ENCODE assay signal across 39 cellular contexts in the genomic region with DNA sequence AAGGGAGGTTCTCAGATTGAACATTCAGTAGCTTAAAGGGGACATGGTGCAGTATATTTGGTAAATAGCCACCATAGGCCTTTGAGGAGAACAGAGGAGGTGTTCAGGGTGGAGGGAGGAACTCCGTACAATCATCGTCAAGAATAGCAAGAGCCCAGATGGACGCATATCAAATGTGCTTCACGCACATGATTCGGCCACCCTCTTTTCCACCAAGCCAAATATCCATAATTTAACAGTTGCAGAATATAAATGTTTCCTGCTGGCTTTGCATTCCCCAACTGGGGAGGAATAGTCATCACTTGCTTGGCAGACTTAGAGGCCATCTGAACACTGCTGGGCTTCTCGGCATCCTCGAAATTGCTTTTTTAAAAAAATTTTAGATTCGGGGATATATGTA.
"Had no signal": no experiment of that assay in that cellular context is flagged by ENCODE, and none has a peak within 500 bp of the region (broad histone marks: within the 10 kb centered on the region; RNA-seq: fewer than 3 reads in every experiment).

No MANE protein-coding gene starts in this region.

- H3K36me3 Mint-ChIP-seq: activated naive CD4-positive, alpha-beta T cell treated with anti-CD3 and anti-CD28 coated beads, Interleukin-2, amount 10 ng/mL, durations not matched to agents 7 days and 5 days; activated naive CD4-positive, alpha-beta T cell treated with anti-CD3 and anti-CD28 coated beads, Interleukin-2, amount 50 U/mL, for 24 hours; activated naive CD4-positive, alpha-beta T cell treated with anti-CD3 and anti-CD28 coated beads, Interleukin-2, amount 50 U/mL, for 72 hours; activated naive CD8-positive, alpha-beta T cell; activated naive CD8-positive, alpha-beta T cell treated with anti-CD3 and anti-CD28 coated beads, Interleukin-2, amount 10 ng/mL, durations not matched to agents 7 days and 5 days; brain had no signal

- H3K4me3 ChIP-seq: adrenal gland, ascending aorta, body of pancreas, breast epithelium, cardiac muscle cell had no signal

- DNase-seq: activated effector memory CD4-positive, alpha-beta T cell treated with anti-CD3 and anti-CD28 coated beads, Interleukin-2, amount 50 U/mL, for 16 hours; activated effector memory CD4-positive, alpha-beta T cell treated with Interleukin-2 at 50 U/mL for 16 hours; activated gamma-delta T cell; activated gamma-delta T cell treated with Interleukin-2 at 50 U/mL for 16 hours; activated naive CD4-positive, alpha-beta T cell; activated naive CD4-positive, alpha-beta T cell treated with anti-CD3 and anti-CD28 coated beads for 36 hours; activated naive CD4-positive, alpha-beta T cell treated with anti-CD3 and anti-CD28 coated beads, Interleukin-2, amount 10 ng/mL, durations not matched to agents 7 days and 5 days; activated naive CD4-positive, alpha-beta T cell treated with anti-CD3 and anti-CD28 coated beads, Interleukin-2, amount 50 U/mL, for 16 hours; activated naive CD4-positive, alpha-beta T cell treated with Interleukin-2 at 50 U/mL for 16 hours; activated naive CD8-positive, alpha-beta T cell treated with anti-CD3 and anti-CD28 coated beads for 36 hours; activated naive CD8-positive, alpha-beta T cell treated with anti-CD3 and anti-CD28 coated beads, Interleukin-2, amount 10 ng/mL, durations not matched to agents 7 days and 5 days; activated naive CD8-positive, alpha-beta T cell treated with anti-CD3 and anti-CD28 coated beads, Interleukin-2, amount 50 U/mL, for 24 hours; activated T-cell treated with anti-CD3 and anti-CD28 coated beads, Interleukin-2, amount 50 U/mL, for 1 hour; activated T-cell treated with anti-CD3 and anti-CD28 coated beads, Interleukin-2, amount 50 U/mL, for 24 hours; activated T-cell treated with anti-CD3 and anti-CD28 coated beads, Interleukin-2, amount 50 U/mL, for 4 hours; activated T-cell treated with anti-CD3 and anti-CD28 coated beads, Interleukin-2, amount 50 U/mL, for 48 hours; activated T-cell treated with anti-CD3 and anti-CD28 coated beads, Interleukin-2, amount 50 U/mL, for 72 hours; adrenal gland; amniotic stem cell; amygdala; aorta; body of pancreas; brain microvascular endothelial cell; caudate nucleus; central memory CD4-positive, alpha-beta T cell; cerebellar nuclear complex had no signal

- H3K4me3 Mint-ChIP-seq: activated naive CD4-positive, alpha-beta T cell treated with anti-CD3 and anti-CD28 coated beads for 36 hours; activated naive CD4-positive, alpha-beta T cell treated with anti-CD3 and anti-CD28 coated beads, Interleukin-2, amount 10 ng/mL, durations not matched to agents 7 days and 5 days; activated naive CD4-positive, alpha-beta T cell treated with anti-CD3 and anti-CD28 coated beads, Interleukin-2, amount 50 U/mL, for 24 hours; activated naive CD8-positive, alpha-beta T cell; activated naive CD8-positive, alpha-beta T cell treated with anti-CD3 and anti-CD28 coated beads for 36 hours; activated naive CD8-positive, alpha-beta T cell treated with anti-CD3 and anti-CD28 coated beads, Interleukin-2, amount 10 ng/mL, durations not matched to agents 7 days and 5 days; activated naive CD8-positive, alpha-beta T cell treated with anti-CD3 and anti-CD28 coated beads, Interleukin-2, amount 50 U/mL, for 24 hours; activated T-cell treated with anti-CD3 and anti-CD28 coated beads, Interleukin-2, amount 50 U/mL, for 24 hours; activated T-cell treated with anti-CD3 and anti-CD28 coated beads, Interleukin-2, amount 50 U/mL, for 4 hours; activated T-cell treated with anti-CD3 and anti-CD28 coated beads, Interleukin-2, amount 50 U/mL, for 72 hours; activated T-helper 1 cell treated with anti-CD3 and anti-CD28 coated beads, Interleukin-12 subunit alpha, Interleukin-12 subunit beta, Interleukin-2, Interleukin-4 antibody, amounts not matched to agents 30 ng/mL and 10 ng/mL and 1 ng/mL, durations not matched to agents 14 hours and 24 hours and 36 hours; activated T-helper 17 cell treated with anti-CD3 and anti-CD28 coated beads, Interleukin-2, amount 50 U/mL, for 72 hours; brain; central memory CD8-positive, alpha-beta T cell had no signal

- H3K9me3 Mint-ChIP-seq: activated naive CD4-positive, alpha-beta T cell treated with anti-CD3 and anti-CD28 coated beads for 36 hours; activated naive CD4-positive, alpha-beta T cell treated with anti-CD3 and anti-CD28 coated beads, Interleukin-2, amount 10 ng/mL, durations not matched to agents 7 days and 5 days; activated naive CD4-positive, alpha-beta T cell treated with anti-CD3 and anti-CD28 coated beads, Interleukin-2, amount 50 U/mL, for 24 hours; activated naive CD8-positive, alpha-beta T cell treated with anti-CD3 and anti-CD28 coated beads for 36 hours; activated naive CD8-positive, alpha-beta T cell treated with anti-CD3 and anti-CD28 coated beads, Interleukin-2, amount 50 U/mL, for 24 hours; activated T-cell treated with anti-CD3 and anti-CD28 coated beads, Interleukin-2, amount 50 U/mL, for 24 hours; activated T-cell treated with anti-CD3 and anti-CD28 coated beads, Interleukin-2, amount 50 U/mL, for 4 hours; activated T-helper 1 cell treated with anti-CD3 and anti-CD28 coated beads, Interleukin-12 subunit alpha, Interleukin-12 subunit beta, Interleukin-2, Interleukin-4 antibody, amounts not matched to agents 30 ng/mL and 10 ng/mL and 1 ng/mL, durations not matched to agents 14 hours and 24 hours and 36 hours; central memory CD8-positive, alpha-beta T cell had no signal

- H3K4me1 Mint-ChIP-seq: activated naive CD4-positive, alpha-beta T cell treated with anti-CD3 and anti-CD28 coated beads, Interleukin-2, amount 10 ng/mL, durations not matched to agents 7 days and 5 days; activated naive CD4-positive, alpha-beta T cell treated with anti-CD3 and anti-CD28 coated beads, Interleukin-2, amount 50 U/mL, for 24 hours; activated naive CD8-positive, alpha-beta T cell treated with anti-CD3 and anti-CD28 coated beads for 36 hours; activated naive CD8-positive, alpha-beta T cell treated with anti-CD3 and anti-CD28 coated beads, Interleukin-2, amount 10 ng/mL, durations not matched to agents 7 days and 5 days; activated naive CD8-positive, alpha-beta T cell treated with anti-CD3 and anti-CD28 coated beads, Interleukin-2, amount 50 U/mL, for 24 hours; activated T-helper 17 cell treated with anti-CD3 and anti-CD28 coated beads, Interleukin-2, amount 50 U/mL, for 72 hours; central memory CD8-positive, alpha-beta T cell had no signal

- H3K9me3 ChIP-seq: adrenal gland, ascending aorta, body of pancreas, breast epithelium had no signal

- H3K36me3 ChIP-seq: adrenal gland, ascending aorta, brain microvascular endothelial cell, breast epithelium, cardiac muscle cell had no signal

- H3K4me1 ChIP-seq: adrenal gland, ascending aorta, body of pancreas, breast epithelium had no signal

- H3K27me3 Mint-ChIP-seq: activated naive CD4-positive, alpha-beta T cell treated with anti-CD3 and anti-CD28 coated beads, Interleukin-2, amount 10 ng/mL, durations not matched to agents 7 days and 5 days had no signal

- H3K27ac Mint-ChIP-seq: activated naive CD4-positive, alpha-beta T cell treated with anti-CD3 and anti-CD28 coated beads for 36 hours; activated naive CD4-positive, alpha-beta T cell treated with anti-CD3 and anti-CD28 coated beads, Interleukin-2, amount 10 ng/mL, durations not matched to agents 7 days and 5 days; activated naive CD4-positive, alpha-beta T cell treated with anti-CD3 and anti-CD28 coated beads, Interleukin-2, amount 50 U/mL, for 24 hours; activated naive CD4-positive, alpha-beta T cell treated with anti-CD3 and anti-CD28 coated beads, Interleukin-2, amount 50 U/mL, for 72 hours; activated naive CD8-positive, alpha-beta T cell; activated naive CD8-positive, alpha-beta T cell treated with anti-CD3 and anti-CD28 coated beads for 36 hours; activated naive CD8-positive, alpha-beta T cell treated with anti-CD3 and anti-CD28 coated beads, Interleukin-2, amount 10 ng/mL, durations not matched to agents 7 days and 5 days; activated naive CD8-positive, alpha-beta T cell treated with anti-CD3 and anti-CD28 coated beads, Interleukin-2, amount 50 U/mL, for 24 hours; activated T-cell treated with anti-CD3 and anti-CD28 coated beads, Interleukin-2, amount 50 U/mL, for 24 hours; activated T-cell treated with anti-CD3 and anti-CD28 coated beads, Interleukin-2, amount 50 U/mL, for 72 hours; activated T-helper 1 cell treated with anti-CD3 and anti-CD28 coated beads, Interleukin-12 subunit alpha, Interleukin-12 subunit beta, Interleukin-2, Interleukin-4 antibody, amounts not matched to agents 30 ng/mL and 10 ng/mL and 1 ng/mL, durations not matched to agents 14 hours and 24 hours and 36 hours; activated T-helper 17 cell treated with anti-CD3 and anti-CD28 coated beads, Interleukin-2, amount 50 U/mL, for 72 hours; activated T-helper 2 cell treated with anti-CD3 and anti-CD28 coated beads, Interferon-gamma antibody, Interleukin-2, Interleukin-4, amounts not matched to agents 10 μg/mL and 5 μg/mL and 100 μg/mL, durations not matched to agents 14 hours and 24 hours and 36 hours had no signal

- H3K27me3 ChIP-seq: adrenal gland, ascending aorta, body of pancreas, brain microvascular endothelial cell, cardiac muscle cell had no signal

- FAIRE-seq: astrocyte, bronchial epithelial cell had no signal
